In the genomic region with DNA sequence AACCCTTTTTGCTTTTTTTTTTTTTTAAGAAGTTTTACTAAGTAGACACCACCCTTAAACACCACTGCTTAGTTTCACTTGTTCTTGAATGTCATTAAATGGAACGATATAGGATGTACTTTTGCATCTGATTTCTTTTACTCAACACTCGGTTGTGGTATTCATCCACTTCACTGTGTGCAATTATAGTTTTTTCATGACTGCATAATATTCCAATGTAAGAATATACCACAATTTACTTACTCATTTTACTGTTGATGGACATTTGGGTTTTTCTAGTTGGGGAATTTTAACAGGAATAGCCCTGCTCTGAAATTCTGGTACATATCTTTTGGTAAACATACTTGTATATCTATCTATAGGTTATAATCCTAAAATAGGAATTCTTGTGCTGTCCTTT, we compare ENCODE assay signal across 8 cellular contexts.
"Had no signal": no experiment of that assay in that cellular context is flagged by ENCODE, and none has a peak within 500 bp of the region (broad histone marks: within the 10 kb centered on the region; RNA-seq: fewer than 3 reads in every experiment).

No MANE protein-coding gene starts in this region.

- H3K27ac ChIP-seq: HL-60, KMS-11 had no signal

- DNase-seq: IMR-90, Karpas-422, KBM-7, KG1 had no signal

- H3K4me2 ChIP-seq: KMS-11 had no signal

- FAIRE-seq: HepG2, HTR-8/SVneo had no signal

- ATAC-seq: HepG2 had no signal

- H3K9ac ChIP-seq: KMS-11 had no signal
